18 cellular contexts compared by ENCODE assay signal in genomic region chr22:45084400-45084920, GRCh38.
"Had no signal": no experiment of that assay in that cellular context is flagged by ENCODE, and none has a peak within 500 bp of the region (broad histone marks: within the 10 kb centered on the region; RNA-seq: fewer than 3 reads in every experiment).

No MANE protein-coding gene starts in this region.

- H3K36me3 ChIP-seq: esophagus muscularis mucosa, gastroesophageal sphincter, heart left ventricle, spleen, uterus, WERI-Rb-1 had no signal

- H3K4me3 ChIP-seq: coronary artery, esophagus muscularis mucosa, gastroesophageal sphincter, heart left ventricle, spleen, testis, uterus had no signal

- H3K27me3 ChIP-seq: testis, uterus had no signal

- H3K9me3 ChIP-seq: esophagus muscularis mucosa, gastroesophageal sphincter, heart left ventricle, spleen, testis, uterus had no signal

- ATAC-seq: gastroesophageal sphincter, heart left ventricle, left ventricle myocardium superior, sciatic nerve had no signal

- H3K4me3 Mint-ChIP-seq: activated T-helper 1 cell treated with anti-CD3 and anti-CD28 coated beads, Interleukin-12 subunit alpha, Interleukin-12 subunit beta, Interleukin-2, Interleukin-4 antibody, amounts not matched to agents 30 ng/mL and 10 ng/mL and 1 ng/mL, durations not matched to agents 14 hours and 24 hours and 36 hours had no signal

- H3K27ac ChIP-seq: coronary artery, esophagus muscularis mucosa, gastroesophageal sphincter, heart left ventricle, spleen, testis, uterus, WERI-Rb-1 had no signal

- H3K4me1 ChIP-seq: esophagus muscularis mucosa, gastroesophageal sphincter, heart left ventricle, spleen, testis, uterus had no signal

- DNase-seq: activated CD4-positive, CD25-positive, alpha-beta regulatory T cell treated with anti-CD3 and anti-CD28 coated beads, Interleukin-2, amount 50 U/mL, for 72 hours; activated gamma-delta T cell; cerebellar nuclear complex; heart left ventricle; left ventricle myocardium superior; midbrain; spleen; stimulated activated naive CD4-positive, alpha-beta T cell; T-helper 1 cell; testis; trophoblast cell; uterus had no signal

- H3K27ac Mint-ChIP-seq: activated T-helper 1 cell treated with anti-CD3 and anti-CD28 coated beads, Interleukin-12 subunit alpha, Interleukin-12 subunit beta, Interleukin-2, Interleukin-4 antibody, amounts not matched to agents 30 ng/mL and 10 ng/mL and 1 ng/mL, durations not matched to agents 14 hours and 24 hours and 36 hours had no signal
